ENCODE assay signal across 1 cellular context in the genomic region with DNA sequence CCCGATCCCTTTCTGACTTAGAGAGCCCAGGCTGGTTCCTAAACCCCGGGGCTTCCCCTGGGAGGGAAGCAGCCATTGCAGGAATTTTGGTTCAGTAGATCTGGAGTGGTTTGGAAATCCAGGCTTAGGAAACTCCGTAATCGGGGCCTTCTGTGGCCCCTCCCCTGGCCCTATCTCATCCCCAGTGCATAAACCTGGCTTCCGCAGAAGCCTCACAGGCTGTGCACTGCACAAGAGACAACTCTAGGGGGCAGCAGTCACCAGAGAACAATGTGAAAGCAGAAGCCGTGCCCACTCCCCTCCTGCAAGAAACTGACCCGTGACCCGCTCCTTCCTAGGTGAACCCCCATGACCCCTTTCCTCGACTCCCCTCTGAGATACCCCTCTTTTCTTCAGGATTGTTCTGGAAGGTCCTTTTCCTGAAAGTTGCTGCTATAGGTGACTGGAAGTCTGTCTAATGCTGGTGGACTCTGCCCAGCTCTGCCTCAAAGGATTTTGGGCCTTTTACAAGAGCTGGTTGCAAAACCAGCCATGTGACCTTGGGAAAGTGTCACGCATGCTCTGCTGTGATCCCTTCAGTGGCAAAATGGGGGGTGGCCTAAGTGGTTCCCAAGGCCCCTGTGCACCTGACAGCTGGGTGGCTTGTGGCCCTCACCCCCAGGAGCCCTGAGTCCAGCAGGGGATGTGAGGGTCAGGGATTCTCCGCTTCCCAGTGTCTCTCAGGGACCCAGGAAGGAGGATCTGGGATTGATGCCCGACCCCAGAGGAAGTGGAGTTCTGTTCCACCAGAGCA.
TF ChIP-seq lines count a peak whose summit lies in the region.

No MANE protein-coding gene starts in this region.

TF ChIP-seq in HepG2, 621 proteins besides CTCF, POLR2A, EP300 and RAD21 (continued from another document and continues in another):
- no peak for TF ChIP-seq ZNF543 (CRISPR knock-in tag; IDR thresholded peaks at IDR 0.05)
- 0 out of 2 replicates have a peak, but pooled peaks have one; percentile 8 for TF ChIP-seq ELF1 (CRISPR knock-in tag; IDR thresholded peaks at IDR 0.05)
- no peak for TF ChIP-seq HDAC6 (IDR thresholded peaks at IDR 0.05; ENCODE audit: low read depth, low read length)
- TF ChIP-seq HNF1A (IDR thresholded peaks at IDR 0.05; ENCODE audit: low read depth), result no peak
- no peak for TF ChIP-seq HNF1A (CRISPR knock-in tag; IDR thresholded peaks at IDR 0.05; ENCODE audit: borderline replicate concordance)
- TF ChIP-seq HNF4A (CRISPR knock-in tag; IDR thresholded peaks at IDR 0.05), result peak; percentile 54; the same call in 1 of the 2 replicates
- 0 out of 2 replicates have a peak, but pooled peaks have one; percentile 31 for TF ChIP-seq FOXC1 (CRISPR knock-in tag; IDR thresholded peaks at IDR 0.05; ENCODE audit: borderline replicate concordance)
- TF ChIP-seq ZNF33A (CRISPR knock-in tag; IDR thresholded peaks at IDR 0.05; ENCODE audit: borderline replicate concordance), result no peak
- TF ChIP-seq ZNF337 (CRISPR knock-in tag; IDR thresholded peaks at IDR 0.05; ENCODE audit: borderline replicate concordance, low read depth), result no peak
- no peak for TF ChIP-seq ZNF574 (CRISPR knock-in tag; IDR thresholded peaks at IDR 0.05)
- TF ChIP-seq, protein P1, sequence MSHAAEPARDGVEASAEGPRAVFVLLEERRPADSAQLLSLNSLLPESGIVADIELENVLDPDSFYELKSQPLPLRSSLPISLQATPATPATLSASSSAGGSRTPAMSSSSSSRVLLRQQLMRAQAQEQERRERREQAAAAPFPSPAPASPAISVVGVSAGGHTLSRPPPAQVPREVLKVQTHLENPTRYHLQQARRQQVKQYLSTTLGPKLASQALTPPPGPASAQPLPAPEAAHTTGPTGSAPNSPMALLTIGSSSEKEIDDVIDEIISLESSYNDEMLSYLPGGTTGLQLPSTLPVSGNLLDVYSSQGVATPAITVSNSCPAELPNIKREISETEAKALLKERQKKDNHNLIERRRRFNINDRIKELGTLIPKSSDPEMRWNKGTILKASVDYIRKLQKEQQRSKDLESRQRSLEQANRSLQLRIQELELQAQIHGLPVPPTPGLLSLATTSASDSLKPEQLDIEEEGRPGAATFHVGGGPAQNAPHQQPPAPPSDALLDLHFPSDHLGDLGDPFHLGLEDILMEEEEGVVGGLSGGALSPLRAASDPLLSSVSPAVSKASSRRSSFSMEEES (CRISPR knock-in tag; IDR thresholded peaks at IDR 0.05), result peak; percentile 49; the same call in 1 of the 2 replicates
- TF ChIP-seq HOXA5 (CRISPR knock-in tag; IDR thresholded peaks at IDR 0.05), result no peak
- TF ChIP-seq SRY (CRISPR knock-in tag; IDR thresholded peaks at IDR 0.05), result no peak
- TF ChIP-seq TFDP2 (CRISPR knock-in tag; IDR thresholded peaks at IDR 0.05), result 0 out of 2 replicates have a peak, but pooled peaks have one; percentile 32
- TF ChIP-seq, protein P2, sequence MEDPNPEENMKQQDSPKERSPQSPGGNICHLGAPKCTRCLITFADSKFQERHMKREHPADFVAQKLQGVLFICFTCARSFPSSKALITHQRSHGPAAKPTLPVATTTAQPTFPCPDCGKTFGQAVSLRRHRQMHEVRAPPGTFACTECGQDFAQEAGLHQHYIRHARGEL (CRISPR knock-in tag; IDR thresholded peaks at IDR 0.05), result no peak
- no peak for TF ChIP-seq JUN (CRISPR knock-in tag; IDR thresholded peaks at IDR 0.05)
- no peak for TF ChIP-seq ISX (CRISPR knock-in tag; conservative IDR thresholded peaks at IDR 0.05)
- TF ChIP-seq, protein P3, sequence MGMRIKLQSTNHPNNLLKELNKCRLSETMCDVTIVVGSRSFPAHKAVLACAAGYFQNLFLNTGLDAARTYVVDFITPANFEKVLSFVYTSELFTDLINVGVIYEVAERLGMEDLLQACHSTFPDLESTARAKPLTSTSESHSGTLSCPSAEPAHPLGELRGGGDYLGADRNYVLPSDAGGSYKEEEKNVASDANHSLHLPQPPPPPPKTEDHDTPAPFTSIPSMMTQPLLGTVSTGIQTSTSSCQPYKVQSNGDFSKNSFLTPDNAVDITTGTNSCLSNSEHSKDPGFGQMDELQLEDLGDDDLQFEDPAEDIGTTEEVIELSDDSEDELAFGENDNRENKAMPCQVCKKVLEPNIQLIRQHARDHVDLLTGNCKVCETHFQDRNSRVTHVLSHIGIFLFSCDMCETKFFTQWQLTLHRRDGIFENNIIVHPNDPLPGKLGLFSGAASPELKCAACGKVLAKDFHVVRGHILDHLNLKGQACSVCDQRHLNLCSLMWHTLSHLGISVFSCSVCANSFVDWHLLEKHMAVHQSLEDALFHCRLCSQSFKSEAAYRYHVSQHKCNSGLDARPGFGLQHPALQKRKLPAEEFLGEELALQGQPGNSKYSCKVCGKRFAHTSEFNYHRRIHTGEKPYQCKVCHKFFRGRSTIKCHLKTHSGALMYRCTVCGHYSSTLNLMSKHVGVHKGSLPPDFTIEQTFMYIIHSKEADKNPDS (CRISPR knock-in tag; IDR thresholded peaks at IDR 0.05), result no peak
- TF ChIP-seq ZNF143 (CRISPR knock-in tag; IDR thresholded peaks at IDR 0.05), result 0 out of 2 replicates have a peak, but pooled peaks have one; percentile 42
- TF ChIP-seq, protein P4, sequence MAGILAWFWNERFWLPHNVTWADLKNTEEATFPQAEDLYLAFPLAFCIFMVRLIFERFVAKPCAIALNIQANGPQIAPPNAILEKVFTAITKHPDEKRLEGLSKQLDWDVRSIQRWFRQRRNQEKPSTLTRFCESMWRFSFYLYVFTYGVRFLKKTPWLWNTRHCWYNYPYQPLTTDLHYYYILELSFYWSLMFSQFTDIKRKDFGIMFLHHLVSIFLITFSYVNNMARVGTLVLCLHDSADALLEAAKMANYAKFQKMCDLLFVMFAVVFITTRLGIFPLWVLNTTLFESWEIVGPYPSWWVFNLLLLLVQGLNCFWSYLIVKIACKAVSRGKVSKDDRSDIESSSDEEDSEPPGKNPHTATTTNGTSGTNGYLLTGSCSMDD (CRISPR knock-in tag; IDR thresholded peaks at IDR 0.05), result no peak
- no peak for TF ChIP-seq RBAK (CRISPR knock-in tag; IDR thresholded peaks at IDR 0.05)
- TF ChIP-seq, protein P5, sequence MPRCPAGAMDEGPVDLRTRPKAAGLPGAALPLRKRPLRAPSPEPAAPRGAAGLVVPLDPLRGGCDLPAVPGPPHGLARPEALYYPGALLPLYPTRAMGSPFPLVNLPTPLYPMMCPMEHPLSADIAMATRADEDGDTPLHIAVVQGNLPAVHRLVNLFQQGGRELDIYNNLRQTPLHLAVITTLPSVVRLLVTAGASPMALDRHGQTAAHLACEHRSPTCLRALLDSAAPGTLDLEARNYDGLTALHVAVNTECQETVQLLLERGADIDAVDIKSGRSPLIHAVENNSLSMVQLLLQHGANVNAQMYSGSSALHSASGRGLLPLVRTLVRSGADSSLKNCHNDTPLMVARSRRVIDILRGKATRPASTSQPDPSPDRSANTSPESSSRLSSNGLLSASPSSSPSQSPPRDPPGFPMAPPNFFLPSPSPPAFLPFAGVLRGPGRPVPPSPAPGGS (CRISPR knock-in tag; IDR thresholded peaks at IDR 0.05), result peak; percentile 9; the same call in 1 of the 2 replicates
- 0 out of 2 replicates have a peak, but pooled peaks have one; percentile 27 for TF ChIP-seq TBX2 (CRISPR knock-in tag; IDR thresholded peaks at IDR 0.05; ENCODE audit: borderline replicate concordance)
- no peak for TF ChIP-seq SAFB2 (CRISPR knock-in tag; IDR thresholded peaks at IDR 0.05; ENCODE audit: borderline replicate concordance, low read depth)
- TF ChIP-seq, protein P6, sequence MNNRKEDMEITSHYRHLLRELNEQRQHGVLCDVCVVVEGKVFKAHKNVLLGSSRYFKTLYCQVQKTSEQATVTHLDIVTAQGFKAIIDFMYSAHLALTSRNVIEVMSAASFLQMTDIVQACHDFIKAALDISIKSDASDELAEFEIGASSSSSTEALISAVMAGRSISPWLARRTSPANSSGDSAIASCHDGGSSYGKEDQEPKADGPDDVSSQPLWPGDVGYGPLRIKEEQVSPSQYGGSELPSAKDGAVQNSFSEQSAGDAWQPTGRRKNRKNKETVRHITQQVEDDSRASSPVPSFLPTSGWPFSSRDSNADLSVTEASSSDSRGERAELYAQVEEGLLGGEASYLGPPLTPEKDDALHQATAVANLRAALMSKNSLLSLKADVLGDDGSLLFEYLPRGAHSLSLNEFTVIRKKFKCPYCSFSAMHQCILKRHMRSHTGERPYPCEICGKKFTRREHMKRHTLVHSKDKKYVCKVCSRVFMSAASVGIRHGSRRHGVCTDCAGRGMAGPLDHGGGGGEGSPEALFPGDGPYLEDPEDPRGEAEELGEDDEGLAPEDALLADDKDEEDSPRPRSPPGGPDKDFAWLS (CRISPR knock-in tag; IDR thresholded peaks at IDR 0.05; ENCODE audit: borderline replicate concordance), result no peak
- no peak for TF ChIP-seq TAF1 (CRISPR knock-in tag; IDR thresholded peaks at IDR 0.05)
- no peak for TF ChIP-seq ZNF333 (CRISPR knock-in tag; IDR thresholded peaks at IDR 0.05; ENCODE audit: borderline replicate concordance)
- TF ChIP-seq ATAD3A (CRISPR knock-in tag; IDR thresholded peaks at IDR 0.05), result no peak
- TF ChIP-seq, protein P7, sequence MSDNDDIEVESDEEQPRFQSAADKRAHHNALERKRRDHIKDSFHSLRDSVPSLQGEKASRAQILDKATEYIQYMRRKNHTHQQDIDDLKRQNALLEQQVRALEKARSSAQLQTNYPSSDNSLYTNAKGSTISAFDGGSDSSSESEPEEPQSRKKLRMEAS (IDR thresholded peaks at IDR 0.05), result peak; percentile 61; the same call in 1 of the 2 replicates
- TF ChIP-seq RBFOX2 (IDR thresholded peaks at IDR 0.05; ENCODE audit: low read depth, low read length), result no peak
- TF ChIP-seq ZNF468 (CRISPR knock-in tag; IDR thresholded peaks at IDR 0.05), result no peak
- TF ChIP-seq, protein P8, sequence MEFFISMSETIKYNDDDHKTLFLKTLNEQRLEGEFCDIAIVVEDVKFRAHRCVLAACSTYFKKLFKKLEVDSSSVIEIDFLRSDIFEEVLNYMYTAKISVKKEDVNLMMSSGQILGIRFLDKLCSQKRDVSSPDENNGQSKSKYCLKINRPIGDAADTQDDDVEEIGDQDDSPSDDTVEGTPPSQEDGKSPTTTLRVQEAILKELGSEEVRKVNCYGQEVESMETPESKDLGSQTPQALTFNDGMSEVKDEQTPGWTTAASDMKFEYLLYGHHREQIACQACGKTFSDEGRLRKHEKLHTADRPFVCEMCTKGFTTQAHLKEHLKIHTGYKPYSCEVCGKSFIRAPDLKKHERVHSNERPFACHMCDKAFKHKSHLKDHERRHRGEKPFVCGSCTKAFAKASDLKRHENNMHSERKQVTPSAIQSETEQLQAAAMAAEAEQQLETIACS (CRISPR knock-in tag; IDR thresholded peaks at IDR 0.05), result no peak
- no peak for TF ChIP-seq SP5 (CRISPR knock-in tag; IDR thresholded peaks at IDR 0.05; ENCODE audit: borderline replicate concordance, low read depth)
- TF ChIP-seq, protein P9, sequence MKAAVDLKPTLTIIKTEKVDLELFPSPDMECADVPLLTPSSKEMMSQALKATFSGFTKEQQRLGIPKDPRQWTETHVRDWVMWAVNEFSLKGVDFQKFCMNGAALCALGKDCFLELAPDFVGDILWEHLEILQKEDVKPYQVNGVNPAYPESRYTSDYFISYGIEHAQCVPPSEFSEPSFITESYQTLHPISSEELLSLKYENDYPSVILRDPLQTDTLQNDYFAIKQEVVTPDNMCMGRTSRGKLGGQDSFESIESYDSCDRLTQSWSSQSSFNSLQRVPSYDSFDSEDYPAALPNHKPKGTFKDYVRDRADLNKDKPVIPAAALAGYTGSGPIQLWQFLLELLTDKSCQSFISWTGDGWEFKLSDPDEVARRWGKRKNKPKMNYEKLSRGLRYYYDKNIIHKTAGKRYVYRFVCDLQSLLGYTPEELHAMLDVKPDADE (CRISPR knock-in tag; IDR thresholded peaks at IDR 0.05), result no peak
